Comparison of ENCODE assay signal across 2 cellular contexts in the genomic region with DNA sequence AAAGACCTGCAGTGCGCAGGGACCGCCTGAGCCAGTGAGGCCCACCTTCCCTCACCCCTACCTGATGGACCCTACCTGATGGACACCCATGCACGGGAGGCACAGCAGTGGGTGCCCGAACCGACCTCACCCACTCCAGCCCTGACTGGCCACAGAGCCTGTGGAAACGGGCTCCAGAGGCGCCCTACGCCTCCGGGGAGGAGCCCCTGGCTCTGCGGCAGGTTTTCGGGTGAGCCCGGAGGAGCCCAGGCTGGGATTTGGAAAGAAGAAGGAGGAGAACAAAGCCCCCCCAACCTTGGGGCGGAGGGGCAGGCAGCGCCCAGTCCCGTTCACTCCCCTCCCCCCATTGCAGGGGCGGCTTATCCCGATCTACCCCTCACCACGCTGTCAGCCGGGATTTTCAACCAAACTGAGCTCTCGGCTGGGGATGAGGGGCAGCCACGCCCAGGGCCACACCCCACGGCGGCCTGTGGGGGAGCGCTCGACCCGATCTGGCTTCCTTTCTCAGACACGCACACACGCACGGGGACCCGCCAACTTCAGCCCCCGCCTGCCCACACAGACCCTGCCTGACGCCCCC.
A peak's percentile ranks its signal among the peaks of the same experiment; 100 is the strongest.
TF ChIP-seq lines count a peak whose summit lies in the region.

No MANE protein-coding gene starts in this region.

TF ChIP-seq in HCT116, 20 proteins besides CTCF, POLR2A, EP300 and RAD21:
- TF ChIP-seq ZNF274 (IDR thresholded peaks at IDR 0.05; ENCODE audit: low read depth, low read length) (no peak), JUND (IDR thresholded peaks at IDR 0.05) (no peak), ELF1 (IDR thresholded peaks at IDR 0.05; ENCODE audit: borderline replicate concordance, low read depth) (no peak), FOSL1 (IDR thresholded peaks at IDR 0.05; ENCODE audit: low read depth) (no peak), CEBPB (IDR thresholded peaks at IDR 0.05; ENCODE audit: low read depth) (no peak), TCF7L2 (IDR thresholded peaks at IDR 0.05; ENCODE audit: borderline replicate concordance, extremely low read depth, insufficient read depth, insufficient read length) (no peak), SIN3A (IDR thresholded peaks at IDR 0.05; ENCODE audit: low read depth) (no peak), ZFX (IDR thresholded peaks at IDR 0.05) (no peak), EZH2phosphoT487 (IDR thresholded peaks at IDR 0.05; ENCODE audit: borderline replicate concordance) (no peak), EGR1 (IDR thresholded peaks at IDR 0.05; ENCODE audit: low read depth) (no peak), YY1 (IDR thresholded peaks at IDR 0.05; ENCODE audit: extremely low read depth, insufficient replicate concordance, low read depth, low read length) (no peak), SP1 (IDR thresholded peaks at IDR 0.05; ENCODE audit: low read depth) (no peak), EZH2 (IDR thresholded peaks at IDR 0.05) (no peak), POLR2AphosphoS5 (IDR thresholded peaks at IDR 0.05; ENCODE audit: low read depth, low read length) (no peak)
- TF ChIP-seq, protein P1, sequence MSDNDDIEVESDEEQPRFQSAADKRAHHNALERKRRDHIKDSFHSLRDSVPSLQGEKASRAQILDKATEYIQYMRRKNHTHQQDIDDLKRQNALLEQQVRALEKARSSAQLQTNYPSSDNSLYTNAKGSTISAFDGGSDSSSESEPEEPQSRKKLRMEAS (IDR thresholded peaks at IDR 0.05) = no peak
- TF ChIP-seq, protein P2, sequence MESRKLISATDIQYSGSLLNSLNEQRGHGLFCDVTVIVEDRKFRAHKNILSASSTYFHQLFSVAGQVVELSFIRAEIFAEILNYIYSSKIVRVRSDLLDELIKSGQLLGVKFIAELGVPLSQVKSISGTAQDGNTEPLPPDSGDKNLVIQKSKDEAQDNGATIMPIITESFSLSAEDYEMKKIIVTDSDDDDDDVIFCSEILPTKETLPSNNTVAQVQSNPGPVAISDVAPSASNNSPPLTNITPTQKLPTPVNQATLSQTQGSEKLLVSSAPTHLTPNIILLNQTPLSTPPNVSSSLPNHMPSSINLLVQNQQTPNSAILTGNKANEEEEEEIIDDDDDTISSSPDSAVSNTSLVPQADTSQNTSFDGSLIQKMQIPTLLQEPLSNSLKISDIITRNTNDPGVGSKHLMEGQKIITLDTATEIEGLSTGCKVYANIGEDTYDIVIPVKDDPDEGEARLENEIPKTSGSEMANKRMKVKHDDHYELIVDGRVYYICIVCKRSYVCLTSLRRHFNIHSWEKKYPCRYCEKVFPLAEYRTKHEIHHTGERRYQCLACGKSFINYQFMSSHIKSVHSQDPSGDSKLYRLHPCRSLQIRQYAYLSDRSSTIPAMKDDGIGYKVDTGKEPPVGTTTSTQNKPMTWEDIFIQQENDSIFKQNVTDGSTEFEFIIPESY (IDR thresholded peaks at IDR 0.05; ENCODE audit: extremely low read depth, insufficient replicate concordance, low read length) = no peak
- TF ChIP-seq, protein P3, sequence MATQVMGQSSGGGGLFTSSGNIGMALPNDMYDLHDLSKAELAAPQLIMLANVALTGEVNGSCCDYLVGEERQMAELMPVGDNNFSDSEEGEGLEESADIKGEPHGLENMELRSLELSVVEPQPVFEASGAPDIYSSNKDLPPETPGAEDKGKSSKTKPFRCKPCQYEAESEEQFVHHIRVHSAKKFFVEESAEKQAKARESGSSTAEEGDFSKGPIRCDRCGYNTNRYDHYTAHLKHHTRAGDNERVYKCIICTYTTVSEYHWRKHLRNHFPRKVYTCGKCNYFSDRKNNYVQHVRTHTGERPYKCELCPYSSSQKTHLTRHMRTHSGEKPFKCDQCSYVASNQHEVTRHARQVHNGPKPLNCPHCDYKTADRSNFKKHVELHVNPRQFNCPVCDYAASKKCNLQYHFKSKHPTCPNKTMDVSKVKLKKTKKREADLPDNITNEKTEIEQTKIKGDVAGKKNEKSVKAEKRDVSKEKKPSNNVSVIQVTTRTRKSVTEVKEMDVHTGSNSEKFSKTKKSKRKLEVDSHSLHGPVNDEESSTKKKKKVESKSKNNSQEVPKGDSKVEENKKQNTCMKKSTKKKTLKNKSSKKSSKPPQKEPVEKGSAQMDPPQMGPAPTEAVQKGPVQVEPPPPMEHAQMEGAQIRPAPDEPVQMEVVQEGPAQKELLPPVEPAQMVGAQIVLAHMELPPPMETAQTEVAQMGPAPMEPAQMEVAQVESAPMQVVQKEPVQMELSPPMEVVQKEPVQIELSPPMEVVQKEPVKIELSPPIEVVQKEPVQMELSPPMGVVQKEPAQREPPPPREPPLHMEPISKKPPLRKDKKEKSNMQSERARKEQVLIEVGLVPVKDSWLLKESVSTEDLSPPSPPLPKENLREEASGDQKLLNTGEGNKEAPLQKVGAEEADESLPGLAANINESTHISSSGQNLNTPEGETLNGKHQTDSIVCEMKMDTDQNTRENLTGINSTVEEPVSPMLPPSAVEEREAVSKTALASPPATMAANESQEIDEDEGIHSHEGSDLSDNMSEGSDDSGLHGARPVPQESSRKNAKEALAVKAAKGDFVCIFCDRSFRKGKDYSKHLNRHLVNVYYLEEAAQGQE (IDR thresholded peaks at IDR 0.05; ENCODE audit: low read depth) = no peak

TF ChIP-seq in K562, 482 proteins besides CTCF, POLR2A, EP300 and RAD21:
- TF ChIP-seq CHD1 (IDR thresholded peaks at IDR 0.05; ENCODE audit: low read length) (no peak), KDM2B (CRISPR knock-in tag; IDR thresholded peaks at IDR 0.05) (no peak), ZNF124 (CRISPR knock-in tag; IDR thresholded peaks at IDR 0.05) (no peak), KDM5B (IDR thresholded peaks at IDR 0.05; ENCODE audit: insufficient replicate concordance, low read depth, low read length) (peak; percentile 4), RBM25 (IDR thresholded peaks at IDR 0.05; ENCODE audit: low read depth, low read length, severe bottlenecking) (no peak), ESRRA (IDR thresholded peaks at IDR 0.05; ENCODE audit: borderline replicate concordance, low read depth) (no peak), ZNF354B (CRISPR knock-in tag; IDR thresholded peaks at IDR 0.05) (no peak), CHCHD3 (CRISPR knock-in tag; IDR thresholded peaks at IDR 0.05) (no peak), LEF1 (IDR thresholded peaks at IDR 0.05) (no peak), ZNF263 (CRISPR knock-in tag; IDR thresholded peaks at IDR 0.05; ENCODE audit: borderline replicate concordance) (peak; percentile 43; the same call in 1 of the 2 replicates), DDX20 (tag; IDR thresholded peaks at IDR 0.05; ENCODE audit: low read depth) (no peak), HEY1 (CRISPR knock-in tag; IDR thresholded peaks at IDR 0.05; ENCODE audit: borderline replicate concordance) (no peak), MAFF (IDR thresholded peaks at IDR 0.05; ENCODE audit: low read length) (no peak), ZNF766 (CRISPR knock-in tag; conservative IDR thresholded peaks at IDR 0.05) (no peak), HSF4 (CRISPR knock-in tag; IDR thresholded peaks at IDR 0.05; ENCODE audit: borderline replicate concordance) (no peak)
- TF ChIP-seq, protein P4, sequence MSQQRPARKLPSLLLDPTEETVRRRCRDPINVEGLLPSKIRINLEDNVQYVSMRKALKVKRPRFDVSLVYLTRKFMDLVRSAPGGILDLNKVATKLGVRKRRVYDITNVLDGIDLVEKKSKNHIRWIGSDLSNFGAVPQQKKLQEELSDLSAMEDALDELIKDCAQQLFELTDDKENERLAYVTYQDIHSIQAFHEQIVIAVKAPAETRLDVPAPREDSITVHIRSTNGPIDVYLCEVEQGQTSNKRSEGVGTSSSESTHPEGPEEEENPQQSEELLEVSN (IDR thresholded peaks at IDR 0.05; ENCODE audit: borderline replicate concordance in 1 of 2, extremely low read depth in 1 of 2, insufficient read depth in 1 of 2, insufficient read length in 1 of 2, low read depth in 1 of 2, low read length in 1 of 2, poor library complexity in 1 of 2, severe bottlenecking in 1 of 2) = no peak
- TF ChIP-seq, protein P5, sequence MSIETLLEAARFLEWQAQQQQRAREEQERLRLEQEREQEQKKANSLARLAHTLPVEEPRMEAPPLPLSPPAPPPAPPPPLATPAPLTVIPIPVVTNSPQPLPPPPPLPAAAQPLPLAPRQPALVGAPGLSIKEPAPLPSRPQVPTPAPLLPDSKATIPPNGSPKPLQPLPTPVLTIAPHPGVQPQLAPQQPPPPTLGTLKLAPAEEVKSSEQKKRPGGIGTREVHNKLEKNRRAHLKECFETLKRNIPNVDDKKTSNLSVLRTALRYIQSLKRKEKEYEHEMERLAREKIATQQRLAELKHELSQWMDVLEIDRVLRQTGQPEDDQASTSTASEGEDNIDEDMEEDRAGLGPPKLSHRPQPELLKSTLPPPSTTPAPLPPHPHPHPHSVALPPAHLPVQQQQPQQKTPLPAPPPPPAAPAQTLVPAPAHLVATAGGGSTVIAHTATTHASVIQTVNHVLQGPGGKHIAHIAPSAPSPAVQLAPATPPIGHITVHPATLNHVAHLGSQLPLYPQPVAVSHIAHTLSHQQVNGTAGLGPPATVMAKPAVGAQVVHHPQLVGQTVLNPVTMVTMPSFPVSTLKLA (conservative IDR thresholded peaks at IDR 0.05) = no peak
- TF ChIP-seq, protein P6, sequence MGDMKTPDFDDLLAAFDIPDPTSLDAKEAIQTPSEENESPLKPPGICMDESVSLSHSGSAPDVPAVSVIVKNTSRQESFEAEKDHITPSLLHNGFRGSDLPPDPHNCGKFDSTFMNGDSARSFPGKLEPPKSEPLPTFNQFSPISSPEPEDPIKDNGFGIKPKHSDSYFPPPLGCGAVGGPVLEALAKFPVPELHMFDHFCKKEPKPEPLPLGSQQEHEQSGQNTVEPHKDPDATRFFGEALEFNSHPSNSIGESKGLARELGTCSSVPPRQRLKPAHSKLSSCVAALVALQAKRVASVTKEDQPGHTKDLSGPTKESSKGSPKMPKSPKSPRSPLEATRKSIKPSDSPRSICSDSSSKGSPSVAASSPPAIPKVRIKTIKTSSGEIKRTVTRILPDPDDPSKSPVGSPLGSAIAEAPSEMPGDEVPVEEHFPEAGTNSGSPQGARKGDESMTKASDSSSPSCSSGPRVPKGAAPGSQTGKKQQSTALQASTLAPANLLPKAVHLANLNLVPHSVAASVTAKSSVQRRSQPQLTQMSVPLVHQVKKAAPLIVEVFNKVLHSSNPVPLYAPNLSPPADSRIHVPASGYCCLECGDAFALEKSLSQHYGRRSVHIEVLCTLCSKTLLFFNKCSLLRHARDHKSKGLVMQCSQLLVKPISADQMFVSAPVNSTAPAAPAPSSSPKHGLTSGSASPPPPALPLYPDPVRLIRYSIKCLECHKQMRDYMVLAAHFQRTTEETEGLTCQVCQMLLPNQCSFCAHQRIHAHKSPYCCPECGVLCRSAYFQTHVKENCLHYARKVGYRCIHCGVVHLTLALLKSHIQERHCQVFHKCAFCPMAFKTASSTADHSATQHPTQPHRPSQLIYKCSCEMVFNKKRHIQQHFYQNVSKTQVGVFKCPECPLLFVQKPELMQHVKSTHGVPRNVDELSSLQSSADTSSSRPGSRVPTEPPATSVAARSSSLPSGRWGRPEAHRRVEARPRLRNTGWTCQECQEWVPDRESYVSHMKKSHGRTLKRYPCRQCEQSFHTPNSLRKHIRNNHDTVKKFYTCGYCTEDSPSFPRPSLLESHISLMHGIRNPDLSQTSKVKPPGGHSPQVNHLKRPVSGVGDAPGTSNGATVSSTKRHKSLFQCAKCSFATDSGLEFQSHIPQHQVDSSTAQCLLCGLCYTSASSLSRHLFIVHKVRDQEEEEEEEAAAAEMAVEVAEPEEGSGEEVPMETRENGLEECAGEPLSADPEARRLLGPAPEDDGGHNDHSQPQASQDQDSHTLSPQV (IDR thresholded peaks at IDR 0.05) = no peak
